ENCODE assay signal across 22 cellular contexts in the genomic region with DNA sequence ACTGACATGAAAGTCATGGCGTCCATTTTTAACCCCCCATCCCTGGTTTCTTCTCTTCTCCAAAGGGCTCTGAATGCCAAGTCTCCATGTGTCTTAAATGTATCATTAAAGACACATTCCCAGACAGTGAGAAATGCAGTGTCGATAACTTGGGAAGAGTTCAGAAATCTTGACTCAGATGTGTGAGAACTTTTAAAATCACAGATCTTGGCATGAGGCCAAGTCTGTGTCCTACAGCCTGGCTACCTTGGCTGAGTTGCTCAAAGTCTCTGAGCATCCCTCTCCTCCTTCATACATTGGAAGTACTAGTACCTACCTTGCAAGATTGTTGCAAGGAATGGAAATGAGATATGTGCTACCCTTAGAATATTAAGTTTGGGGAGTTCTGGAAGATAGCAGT.
DNase-seq lines count a peak whose midpoint lies in the region; ATAC-seq, FAIRE-seq and TF ChIP-seq lines count a peak whose summit lies in the region.
"Had no signal": no experiment of that assay in that cellular context is flagged by ENCODE, and none has a peak within 500 bp of the region (broad histone marks: within the 10 kb centered on the region; RNA-seq: fewer than 3 reads in every experiment).

No MANE protein-coding gene starts in this region.

- peaks cover 0 to 5% (median 0%) of the 10 kb centered on the region in 5 donors for H3K27me3 Mint-ChIP-seq in naive thymus-derived CD8-positive, alpha-beta T cell
- H3K27me3 Mint-ChIP-seq: CD4-positive, alpha-beta T cell; IgD-negative memory B cell had no signal

- H3K4me3 ChIP-seq in HepG2 (replicated peaks in 1 of 3; ENCODE audit: insufficient read depth in 1 of 3, low read depth in 2 of 3, low read length in 3 of 3), result no peak overlapping the region
- no peak overlapping the region for H3K4me3 ChIP-seq in right lobe of liver
- H3K4me3 ChIP-seq in brain microvascular endothelial cell (ENCODE audit: low read depth, low read length), result no peak overlapping the region
- H3K4me3 ChIP-seq: GM23248 had no signal

- H3K79me2 ChIP-seq in HepG2 (ENCODE audit: insufficient read depth, low read length), result no peaks in the 10 kb centered on the region

- H3K36me3 ChIP-seq in HepG2 (replicated peaks in 1 of 2; ENCODE audit: control insufficient read depth in 1 of 2, insufficient read depth in 2 of 2, low read length in 2 of 2), result no peaks in the 10 kb centered on the region
- no peaks in the 10 kb centered on the region for H3K36me3 ChIP-seq in right lobe of liver
- no peaks in the 10 kb centered on the region for H3K36me3 ChIP-seq in brain microvascular endothelial cell (replicated peaks)

- TF ChIP-seq EP300 in HepG2 (IDR thresholded peaks at IDR 0.05; ENCODE audit: low read depth in 2 of 2, low read length in 2 of 2), result no peak
- TF ChIP-seq EP300 in HepG2 (CRISPR knock-in tag; IDR thresholded peaks at IDR 0.05; ENCODE audit: borderline replicate concordance), result no peak

- FAIRE-seq in HepG2 (lab: Jason Lieb, UNC), result no peak
- FAIRE-seq: A204.1, D721Med, GM12892, GM18507, H54, HTR-8/SVneo had no signal

- H3K9me3 ChIP-seq in HepG2 (ENCODE audit: low read length) (peaks cover 4% of the 10 kb centered on the region; the same call in 1 of the 2 replicates), right lobe of liver (no peaks in the 10 kb centered on the region)
- H3K9me3 ChIP-seq: Caco-2 had no signal

- TF ChIP-seq POLR2A in HepG2 (IDR thresholded peaks at IDR 0.05; ENCODE audit: insufficient read depth in 1 of 2, low read depth in 2 of 2, low read length in 2 of 2) (no peak), right lobe of liver (IDR thresholded peaks at IDR 0.05) (no peak)

- no peaks in the 10 kb centered on the region for H3K4me1 Mint-ChIP-seq in naive thymus-derived CD8-positive, alpha-beta T cell

- intact Hi-C loops in HepG2 (cut with micrococcal nuclease; ENCODE audit: unreplicated experiment) (no loop called here), right lobe of liver (cut with DNase I) (no loop called here)

- POLR2A ChIA-PET in HepG2 (lab: Yijun Ruan, JAX), result no interaction called here
- POLR2A ChIA-PET in naive thymus-derived CD8-positive, alpha-beta T cell (lab: Charles Lee), result no interaction called here

- ATAC-seq in HepG2, result no peak
- ATAC-seq in right lobe of liver, result no peak
- no peak for ATAC-seq in naive thymus-derived CD8-positive, alpha-beta T cell

- in situ Hi-C loops in HepG2 (cut with HindIII; ENCODE audit: extremely low pct_ligation_motif_present, low pct_unique_long_range_greater_than_20kb) (no loop called here), brain microvascular endothelial cell (cut with HindIII; ENCODE audit: low pct_ligation_motif_present, low sequenced_read_pairs) (no loop called here), G401 (cut with HindIII; ENCODE audit: low sequenced_read_pairs) (no loop called here)

- H2AFZ ChIP-seq in HepG2 (ENCODE audit: low read length), result no peak overlapping the region
- H2AFZ ChIP-seq: GM23248 had no signal

- DNase-seq in HepG2 (ENCODE audit: low spot score), result no peak
- no peak for DNase-seq in right lobe of liver
- peak; percentile 80 for DNase-seq in brain microvascular endothelial cell
- DNase-seq in kidney tubule cell (ENCODE audit: low spot score), result peak; percentile 1
- no peak for DNase-seq in G401 (ENCODE audit: low spot score)
- no peak for DNase-seq in stimulated activated CD4-positive, alpha-beta T cell treated with anti-CD3 and anti-CD28 coated beads, Interleukin-4, amount 100 ng/mL, for 4 hours
- DNase-seq in naive thymus-derived CD8-positive, alpha-beta T cell, result no peak
- DNase-seq: ACHN; AML-193; Caco-2; CD4-positive, alpha-beta T cell; GDM1; GM23248; HCEC 1CT had no signal

- peaks cover 0 to 5% of the 10 kb centered on the region in 2 experiments; a peak in 1 of 5 replicates for H3K27me3 ChIP-seq in HepG2 (ENCODE audit: control insufficient read depth in 1 of 2, insufficient read depth in 2 of 2, low read length in 2 of 2)
- no peaks in the 10 kb centered on the region for H3K27me3 ChIP-seq in right lobe of liver
- H3K27me3 ChIP-seq in brain microvascular endothelial cell (replicated peaks), result no peaks in the 10 kb centered on the region

- H3K4me1 ChIP-seq in HepG2 (ENCODE audit: insufficient read depth, low read length), result no peaks in the 10 kb centered on the region
- no peaks in the 10 kb centered on the region for H3K4me1 ChIP-seq in right lobe of liver
- H3K4me1 ChIP-seq: Caco-2 had no signal

- 50% methylated on average over 2 of the region's 2 CpGs for WGBS in HepG2 (ENCODE audit: low lambda C conversion rate)
- 82% methylated on average over 2 of the region's 2 CpGs for WGBS in right lobe of liver (ENCODE audit: insufficient coverage, low coverage, low lambda C conversion rate, missing lambda C conversion rate)

- no peaks in the 10 kb centered on the region for H4K20me1 ChIP-seq in HepG2 (ENCODE audit: insufficient read depth, low read length)

- BruUV-seq in HepG2 (replicated peaks; lab: Mats Ljungman, UMichigan), result no TSS peak

- H3K27ac ChIP-seq in HepG2 (ENCODE audit: extremely low read length, insufficient read depth, low read length) (no peak overlapping the region), right lobe of liver (no peak overlapping the region), brain microvascular endothelial cell (peak overlapping the region; percentile 48)
- H3K27ac ChIP-seq: C4-2B, GM23248 had no signal

- no peak overlapping the region for H3K27ac Mint-ChIP-seq in naive thymus-derived CD8-positive, alpha-beta T cell
- H3K27ac Mint-ChIP-seq: CD4-positive, alpha-beta T cell; IgD-negative memory B cell had no signal

- no peak for TF ChIP-seq RAD21 in HepG2 (CRISPR knock-in tag; IDR thresholded peaks at IDR 0.05)

- CTCF ChIA-PET in HepG2 (lab: Yijun Ruan, JAX; ENCODE audit: low intra/inter-chr PET ratio, low total read pairs), result no interaction called here

- no peak overlapping the region for H3K4me2 ChIP-seq in HepG2 (ENCODE audit: low read depth, low read length)

- peaks cover 0 to 24% (median 11%) of the 10 kb centered on the region in 9 donors for H3K9me3 Mint-ChIP-seq in naive thymus-derived CD8-positive, alpha-beta T cell

- peaks cover 0 to 5% (median 0%) of the 10 kb centered on the region in 3 donors for H3K36me3 Mint-ChIP-seq in naive thymus-derived CD8-positive, alpha-beta T cell
- H3K36me3 Mint-ChIP-seq: IgD-negative memory B cell had no signal

- H3K4me3 Mint-ChIP-seq in naive thymus-derived CD8-positive, alpha-beta T cell, result no peak overlapping the region
- H3K4me3 Mint-ChIP-seq: CD4-positive, alpha-beta T cell; IgD-negative memory B cell had no signal

- TF ChIP-seq CTCF in HepG2 (CRISPR knock-in tag; IDR thresholded peaks at IDR 0.05) (no peak), right lobe of liver (IDR thresholded peaks at IDR 0.05) (no peak), brain microvascular endothelial cell (IDR thresholded peaks at IDR 0.05; ENCODE audit: low read depth, low read length, missing control alignments) (no peak)

- no peak overlapping the region for H3K9ac ChIP-seq in HepG2 (ENCODE audit: insufficient read depth, low read depth, low read length)
- H3K9ac ChIP-seq: GM23248 had no signal

TF ChIP-seq in HepG2, 621 proteins besides CTCF, POLR2A, EP300 and RAD21:
- TF ChIP-seq LCORL (IDR thresholded peaks at IDR 0.05) (peak; percentile 58), LCORL (CRISPR knock-in tag; IDR thresholded peaks at IDR 0.05) (no peak), POGZ (CRISPR knock-in tag; IDR thresholded peaks at IDR 0.05) (no peak)

Comparison
In these comparisons a context has a peak if more than half of its experiments do, and no peak if none do; other contexts are left out.
1. DNase-seq: peak in brain microvascular endothelial cell (single experiment) and kidney tubule cell (single experiment); none in HepG2 (single experiment), right lobe of liver (0 of 3), G401 (single experiment), stimulated activated CD4-positive, alpha-beta T cell treated with anti-CD3 and anti-CD28 coated beads, Interleukin-4, amount 100 ng/mL, for 4 hours (0 of 2) and naive thymus-derived CD8-positive, alpha-beta T cell (0 of 10).